Comparison of ENCODE assay signal across 9 cellular contexts in the genomic region with DNA sequence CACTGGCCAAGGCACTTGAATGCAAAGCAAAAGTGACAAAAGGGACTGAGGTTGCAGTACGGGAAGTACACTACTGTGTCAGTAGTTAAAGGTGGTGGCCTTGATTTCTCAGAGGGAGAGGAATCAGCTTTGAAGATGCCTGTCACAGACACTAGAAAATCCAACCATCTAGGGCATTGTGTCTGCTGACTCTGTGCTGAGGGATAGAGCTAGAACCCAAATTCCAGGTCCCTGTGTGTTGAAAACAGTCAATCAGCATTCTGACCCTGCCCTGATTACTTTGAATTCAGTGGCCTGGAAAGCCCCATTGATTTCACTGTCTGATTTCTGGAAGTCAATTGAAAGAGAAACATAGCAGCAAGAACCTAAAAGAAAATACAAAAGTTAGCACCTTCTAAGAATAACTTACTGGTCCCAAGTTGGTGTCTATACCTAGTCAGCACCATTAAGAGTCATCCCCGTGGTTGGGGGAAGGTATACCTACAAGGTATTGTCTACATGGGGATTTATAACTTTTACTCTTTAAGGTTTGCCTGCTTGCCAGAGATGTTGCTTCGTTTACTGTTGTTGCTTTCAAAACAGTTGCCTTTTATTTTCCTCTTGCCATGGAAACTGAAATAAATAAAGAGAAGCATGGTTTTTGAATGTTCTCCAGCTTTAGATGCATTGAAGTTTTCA.
DNase-seq lines count a peak whose midpoint lies in the region; ATAC-seq and TF ChIP-seq lines count a peak whose summit lies in the region.
"Had no signal": no experiment of that assay in that cellular context is flagged by ENCODE, and none has a peak within 500 bp of the region (broad histone marks: within the 10 kb centered on the region; RNA-seq: fewer than 3 reads in every experiment).

No MANE protein-coding gene starts in this region.

- H3K4me3 ChIP-seq in fibroblast of villous mesenchyme (ENCODE audit: low read depth, low read length) (no peak overlapping the region), aorta (ENCODE audit: low read length in 2 of 2) (no peak overlapping the region), MG63 (no peak overlapping the region)
- H3K4me3 ChIP-seq: adrenal gland had no signal

- ATAC-seq in GM21717 (IDR thresholded peaks at IDR 0.05; ENCODE audit: unreplicated experiment), result peak; percentile 47
- no peak for ATAC-seq in aorta (ENCODE audit: low FRiP score)

- H3K27me3 ChIP-seq in aorta (ENCODE audit: control insufficient read depth in 1 of 2, insufficient read depth in 2 of 2, low read length in 1 of 2) (no peaks in the 10 kb centered on the region), MG63 (no peaks in the 10 kb centered on the region)
- H3K27me3 ChIP-seq: adrenal gland had no signal

- no peaks in the 10 kb centered on the region for H3K4me1 ChIP-seq in aorta (ENCODE audit: control insufficient read depth in 1 of 2, insufficient read depth in 2 of 2, low read length in 2 of 2)

- CTCF ChIA-PET in GM10248 (lab: Yijun Ruan, JAX), result interaction anchor here (1.1 to 1.4 kb wide), 3 partner anchors 10 to 379 kb away, joined by 3 to 4 read pairs (median 3); no protein-coding TSS in a partner anchor

- POLR2A ChIA-PET in GM10248 (lab: Yijun Ruan, JAX), result interaction anchor here (0.6 kb wide), 1 partner anchor 141 kb away, joined by 5 read pairs; no protein-coding TSS in a partner anchor

- intact Hi-C loops in aorta (cut with DNase I), result no loop called here

- H3K9me3 ChIP-seq in aorta (ENCODE audit: control insufficient read depth, low read length) (no peaks in the 10 kb centered on the region), MG63 (no peaks in the 10 kb centered on the region)
- H3K9me3 ChIP-seq: adrenal gland had no signal

- whole genome bisulfite sequencing in aorta, 2 donors, result 92 to 94% methylated on average over 3 of the region's 3 CpGs

- H3K36me3 ChIP-seq in aorta (ENCODE audit: control insufficient read depth in 1 of 2, insufficient read depth in 2 of 2, low read length in 1 of 2) (no peaks in the 10 kb centered on the region), MG63 (peaks cover 1% of the 10 kb centered on the region)
- H3K36me3 ChIP-seq: adrenal gland had no signal

- no peak overlapping the region for H3K27ac ChIP-seq in aorta (ENCODE audit: low read depth in 1 of 2, low read length in 2 of 2)
- H3K27ac ChIP-seq: adrenal gland had no signal

- TF ChIP-seq CTCF in GM10248 (IDR thresholded peaks at IDR 0.05; ENCODE audit: control extremely low read depth, extremely low read depth, low read depth, missing control alignments) (no peak), fibroblast of villous mesenchyme (IDR thresholded peaks at IDR 0.05; ENCODE audit: insufficient read depth, low read depth, low read length) (no peak)

- DNase-seq in GM10248 (ENCODE audit: extremely low spot score) (peak; percentile 15), T-helper 2 cell (peak in 3 of 5 experiments; percentile 16 to 80 (median 43)), fibroblast of villous mesenchyme (ENCODE audit: low read depth) (peak; percentile 52), aorta (no peak), MG63 (no peak), mesenteric fat pad (ENCODE audit: low spot score) (no peak), RKO (ENCODE audit: low spot score) (no peak)
- DNase-seq: adrenal gland had no signal

Comparison
In these comparisons a context has a peak if more than half of its experiments do, and no peak if none do; other contexts are left out.
1. DNase-seq: peak in GM10248 (single experiment), T-helper 2 cell (3 of 5) and fibroblast of villous mesenchyme (single experiment); none in aorta (0 of 2), MG63 (single experiment), mesenteric fat pad (single experiment) and RKO (single experiment).